Comparison of ENCODE assay signal across 1 cellular context in the genomic region with DNA sequence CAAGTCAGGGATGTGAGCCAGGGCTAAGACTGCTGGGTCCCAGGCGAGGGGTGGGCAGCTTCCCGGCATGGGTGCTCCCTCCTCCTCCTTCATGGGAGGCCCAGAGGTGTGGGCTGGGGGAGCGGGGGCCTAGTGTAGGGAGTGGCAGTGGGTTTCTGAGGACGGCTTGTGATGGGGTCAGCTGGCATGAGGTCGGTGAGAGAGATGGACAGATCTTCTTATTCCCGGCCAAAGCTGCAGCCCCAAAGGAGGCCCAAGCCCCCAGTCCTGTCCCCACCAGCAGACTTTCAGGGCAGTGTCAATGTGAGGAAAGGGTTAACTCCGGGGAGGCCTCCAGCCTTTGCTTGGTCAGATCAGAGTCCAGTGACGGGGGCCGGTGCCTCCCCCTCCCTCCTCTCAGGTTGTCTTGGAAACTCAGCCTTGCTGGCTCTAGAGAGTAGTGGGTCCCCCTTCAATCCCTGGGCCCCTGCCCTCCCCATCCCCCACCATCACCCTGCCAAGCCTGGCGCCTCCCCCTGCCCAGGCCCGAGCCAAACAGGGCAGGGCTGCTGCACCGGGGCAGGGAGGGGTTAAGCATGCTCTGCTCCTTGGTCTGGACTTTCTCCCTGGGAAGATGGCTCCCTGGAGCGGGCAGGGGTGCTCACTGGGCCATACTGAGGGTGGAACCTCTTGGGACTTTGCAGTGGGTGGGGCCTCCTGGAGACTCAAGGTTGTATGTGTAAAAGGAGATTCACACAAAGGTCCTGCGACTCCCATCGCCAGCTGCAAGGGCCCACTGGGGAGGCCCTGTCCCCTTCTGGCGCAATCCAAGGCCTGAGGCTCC.
TF ChIP-seq lines count a peak whose summit lies in the region.

No MANE protein-coding gene starts in this region.

TF ChIP-seq in HepG2, 621 proteins besides CTCF, POLR2A, EP300 and RAD21 (continued from another document and continues in another):
- TF ChIP-seq, protein P1, sequence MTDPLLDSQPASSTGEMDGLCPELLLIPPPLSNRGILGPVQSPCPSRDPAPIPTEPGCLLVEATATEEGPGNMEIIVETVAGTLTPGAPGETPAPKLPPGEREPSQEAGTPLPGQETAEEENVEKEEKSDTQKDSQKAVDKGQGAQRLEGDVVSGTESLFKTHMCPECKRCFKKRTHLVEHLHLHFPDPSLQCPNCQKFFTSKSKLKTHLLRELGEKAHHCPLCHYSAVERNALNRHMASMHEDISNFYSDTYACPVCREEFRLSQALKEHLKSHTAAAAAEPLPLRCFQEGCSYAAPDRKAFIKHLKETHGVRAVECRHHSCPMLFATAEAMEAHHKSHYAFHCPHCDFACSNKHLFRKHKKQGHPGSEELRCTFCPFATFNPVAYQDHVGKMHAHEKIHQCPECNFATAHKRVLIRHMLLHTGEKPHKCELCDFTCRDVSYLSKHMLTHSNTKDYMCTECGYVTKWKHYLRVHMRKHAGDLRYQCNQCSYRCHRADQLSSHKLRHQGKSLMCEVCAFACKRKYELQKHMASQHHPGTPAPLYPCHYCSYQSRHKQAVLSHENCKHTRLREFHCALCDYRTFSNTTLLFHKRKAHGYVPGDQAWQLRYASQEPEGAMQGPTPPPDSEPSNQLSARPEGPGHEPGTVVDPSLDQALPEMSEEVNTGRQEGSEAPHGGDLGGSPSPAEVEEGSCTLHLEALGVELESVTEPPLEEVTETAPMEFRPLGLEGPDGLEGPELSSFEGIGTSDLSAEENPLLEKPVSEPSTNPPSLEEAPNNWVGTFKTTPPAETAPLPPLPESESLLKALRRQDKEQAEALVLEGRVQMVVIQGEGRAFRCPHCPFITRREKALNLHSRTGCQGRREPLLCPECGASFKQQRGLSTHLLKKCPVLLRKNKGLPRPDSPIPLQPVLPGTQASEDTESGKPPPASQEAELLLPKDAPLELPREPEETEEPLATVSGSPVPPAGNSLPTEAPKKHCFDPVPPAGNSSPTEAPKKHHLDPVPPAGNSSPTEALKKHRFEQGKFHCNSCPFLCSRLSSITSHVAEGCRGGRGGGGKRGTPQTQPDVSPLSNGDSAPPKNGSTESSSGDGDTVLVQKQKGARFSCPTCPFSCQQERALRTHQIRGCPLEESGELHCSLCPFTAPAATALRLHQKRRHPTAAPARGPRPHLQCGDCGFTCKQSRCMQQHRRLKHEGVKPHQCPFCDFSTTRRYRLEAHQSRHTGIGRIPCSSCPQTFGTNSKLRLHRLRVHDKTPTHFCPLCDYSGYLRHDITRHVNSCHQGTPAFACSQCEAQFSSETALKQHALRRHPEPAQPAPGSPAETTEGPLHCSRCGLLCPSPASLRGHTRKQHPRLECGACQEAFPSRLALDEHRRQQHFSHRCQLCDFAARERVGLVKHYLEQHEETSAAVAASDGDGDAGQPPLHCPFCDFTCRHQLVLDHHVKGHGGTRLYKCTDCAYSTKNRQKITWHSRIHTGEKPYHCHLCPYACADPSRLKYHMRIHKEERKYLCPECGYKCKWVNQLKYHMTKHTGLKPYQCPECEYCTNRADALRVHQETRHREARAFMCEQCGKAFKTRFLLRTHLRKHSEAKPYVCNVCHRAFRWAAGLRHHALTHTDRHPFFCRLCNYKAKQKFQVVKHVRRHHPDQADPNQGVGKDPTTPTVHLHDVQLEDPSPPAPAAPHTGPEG (CRISPR knock-in tag; IDR thresholded peaks at IDR 0.05) = peak; percentile 70; the same call in 1 of the 2 replicates
- 0 out of 2 replicates have a peak, but pooled peaks have one; percentile 27 for TF ChIP-seq BRCA1 (CRISPR knock-in tag; IDR thresholded peaks at IDR 0.05)
- TF ChIP-seq ZNF614 (CRISPR knock-in tag; IDR thresholded peaks at IDR 0.05; ENCODE audit: borderline replicate concordance) = peak; percentile 34; the same call in 1 of the 2 replicates
- no peak for TF ChIP-seq ZNF282 (IDR thresholded peaks at IDR 0.05; ENCODE audit: partially characterized antibody)
- TF ChIP-seq IRX3 (CRISPR knock-in tag; IDR thresholded peaks at IDR 0.05; ENCODE audit: borderline replicate concordance, low read depth) = no peak; the same call in 1 of the 2 replicates
- TF ChIP-seq CREBL2 (CRISPR knock-in tag; IDR thresholded peaks at IDR 0.05; ENCODE audit: borderline replicate concordance) = no peak
- TF ChIP-seq ATAD3A (CRISPR knock-in tag; IDR thresholded peaks at IDR 0.05) = no peak
- 0 out of 2 replicates have a peak, but pooled peaks have one; percentile 17 for TF ChIP-seq ZNF138 (CRISPR knock-in tag; IDR thresholded peaks at IDR 0.05; ENCODE audit: low read depth)
- TF ChIP-seq ZNF772 (CRISPR knock-in tag; IDR thresholded peaks at IDR 0.05) = peak; percentile 54
- TF ChIP-seq ZFAT (CRISPR knock-in tag; conservative IDR thresholded peaks at IDR 0.05) = no peak
- no peak for TF ChIP-seq SMARCE1 (IDR thresholded peaks at IDR 0.05; ENCODE audit: borderline replicate concordance)
- TF ChIP-seq, protein P2, sequence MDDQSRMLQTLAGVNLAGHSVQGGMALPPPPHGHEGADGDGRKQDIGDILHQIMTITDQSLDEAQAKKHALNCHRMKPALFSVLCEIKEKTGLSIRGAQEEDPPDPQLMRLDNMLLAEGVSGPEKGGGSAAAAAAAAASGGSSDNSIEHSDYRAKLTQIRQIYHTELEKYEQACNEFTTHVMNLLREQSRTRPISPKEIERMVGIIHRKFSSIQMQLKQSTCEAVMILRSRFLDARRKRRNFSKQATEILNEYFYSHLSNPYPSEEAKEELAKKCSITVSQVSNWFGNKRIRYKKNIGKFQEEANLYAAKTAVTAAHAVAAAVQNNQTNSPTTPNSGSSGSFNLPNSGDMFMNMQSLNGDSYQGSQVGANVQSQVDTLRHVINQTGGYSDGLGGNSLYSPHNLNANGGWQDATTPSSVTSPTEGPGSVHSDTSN (CRISPR knock-in tag; IDR thresholded peaks at IDR 0.05; ENCODE audit: borderline replicate concordance) = no peak
- peak; percentile 91; the same call in 1 of the 2 replicates for TF ChIP-seq ZNF572 (CRISPR knock-in tag; IDR thresholded peaks at IDR 0.05)
- peak; percentile 21 for TF ChIP-seq HOMEZ (CRISPR knock-in tag; IDR thresholded peaks at IDR 0.05; ENCODE audit: low read depth)
- TF ChIP-seq HNRNPK (IDR thresholded peaks at IDR 0.05; ENCODE audit: low read depth, low read length, poor library complexity, severe bottlenecking) = peak; percentile 73
- 0 out of 2 replicates have a peak, but pooled peaks have one; percentile 62 for TF ChIP-seq CC2D1A (CRISPR knock-in tag; IDR thresholded peaks at IDR 0.05)
- no peak for TF ChIP-seq ZNF558 (CRISPR knock-in tag; IDR thresholded peaks at IDR 0.05; ENCODE audit: borderline replicate concordance)
- TF ChIP-seq, protein P3, sequence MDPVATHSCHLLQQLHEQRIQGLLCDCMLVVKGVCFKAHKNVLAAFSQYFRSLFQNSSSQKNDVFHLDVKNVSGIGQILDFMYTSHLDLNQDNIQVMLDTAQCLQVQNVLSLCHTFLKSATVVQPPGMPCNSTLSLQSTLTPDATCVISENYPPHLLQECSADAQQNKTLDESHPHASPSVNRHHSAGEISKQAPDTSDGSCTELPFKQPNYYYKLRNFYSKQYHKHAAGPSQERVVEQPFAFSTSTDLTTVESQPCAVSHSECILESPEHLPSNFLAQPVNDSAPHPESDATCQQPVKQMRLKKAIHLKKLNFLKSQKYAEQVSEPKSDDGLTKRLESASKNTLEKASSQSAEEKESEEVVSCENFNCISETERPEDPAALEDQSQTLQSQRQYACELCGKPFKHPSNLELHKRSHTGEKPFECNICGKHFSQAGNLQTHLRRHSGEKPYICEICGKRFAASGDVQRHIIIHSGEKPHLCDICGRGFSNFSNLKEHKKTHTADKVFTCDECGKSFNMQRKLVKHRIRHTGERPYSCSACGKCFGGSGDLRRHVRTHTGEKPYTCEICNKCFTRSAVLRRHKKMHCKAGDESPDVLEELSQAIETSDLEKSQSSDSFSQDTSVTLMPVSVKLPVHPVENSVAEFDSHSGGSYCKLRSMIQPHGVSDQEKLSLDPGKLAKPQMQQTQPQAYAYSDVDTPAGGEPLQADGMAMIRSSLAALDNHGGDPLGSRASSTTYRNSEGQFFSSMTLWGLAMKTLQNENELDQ (CRISPR knock-in tag; IDR thresholded peaks at IDR 0.05; ENCODE audit: borderline replicate concordance) = no peak
- no peak for TF ChIP-seq ZNF225 (CRISPR knock-in tag; IDR thresholded peaks at IDR 0.05)
- peak; percentile 85 for TF ChIP-seq ZNF580 (CRISPR knock-in tag; IDR thresholded peaks at IDR 0.05; ENCODE audit: borderline replicate concordance, low read depth)
- TF ChIP-seq, protein P4, sequence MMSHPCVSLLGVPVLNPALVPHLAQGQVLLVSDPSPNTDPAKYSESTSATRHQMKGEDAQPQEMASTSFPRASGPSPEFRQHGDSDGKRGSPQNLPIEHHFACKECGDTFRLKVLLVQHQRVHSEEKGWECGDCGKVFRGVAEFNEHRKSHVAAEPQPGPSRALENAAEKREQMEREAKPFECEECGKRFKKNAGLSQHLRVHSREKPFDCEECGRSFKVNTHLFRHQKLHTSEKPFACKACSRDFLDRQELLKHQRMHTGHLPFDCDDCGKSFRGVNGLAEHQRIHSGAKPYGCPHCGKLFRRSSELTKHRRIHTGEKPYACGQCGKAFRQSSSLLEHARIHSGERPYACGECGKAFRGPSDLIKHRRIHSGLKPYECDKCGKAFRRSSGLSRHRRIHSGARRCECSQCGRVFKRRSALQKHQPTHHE (CRISPR knock-in tag; IDR thresholded peaks at IDR 0.05; ENCODE audit: borderline replicate concordance) = 0 out of 2 replicates have a peak, but pooled peaks have one; percentile 73
- TF ChIP-seq MXD3 (CRISPR knock-in tag; IDR thresholded peaks at IDR 0.05) = 0 out of 2 replicates have a peak, but pooled peaks have one; percentile 12
- TF ChIP-seq SOX13 (IDR thresholded peaks at IDR 0.05) = no peak
- peak in 1 of 2 experiments; percentile 75; a peak in 2 of 4 replicates for TF ChIP-seq SOX13 (CRISPR knock-in tag; conservative IDR thresholded peaks at IDR 0.05 in 1 of 2, IDR thresholded peaks at IDR 0.05 in 1 of 2)
- TF ChIP-seq, protein P5, sequence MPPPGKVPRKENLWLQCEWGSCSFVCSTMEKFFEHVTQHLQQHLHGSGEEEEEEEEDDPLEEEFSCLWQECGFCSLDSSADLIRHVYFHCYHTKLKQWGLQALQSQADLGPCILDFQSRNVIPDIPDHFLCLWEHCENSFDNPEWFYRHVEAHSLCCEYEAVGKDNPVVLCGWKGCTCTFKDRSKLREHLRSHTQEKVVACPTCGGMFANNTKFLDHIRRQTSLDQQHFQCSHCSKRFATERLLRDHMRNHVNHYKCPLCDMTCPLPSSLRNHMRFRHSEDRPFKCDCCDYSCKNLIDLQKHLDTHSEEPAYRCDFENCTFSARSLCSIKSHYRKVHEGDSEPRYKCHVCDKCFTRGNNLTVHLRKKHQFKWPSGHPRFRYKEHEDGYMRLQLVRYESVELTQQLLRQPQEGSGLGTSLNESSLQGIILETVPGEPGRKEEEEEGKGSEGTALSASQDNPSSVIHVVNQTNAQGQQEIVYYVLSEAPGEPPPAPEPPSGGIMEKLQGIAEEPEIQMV (CRISPR knock-in tag; IDR thresholded peaks at IDR 0.05; ENCODE audit: low read depth) = no peak; the same call in 1 of the 2 replicates
- TF ChIP-seq CBX5 (CRISPR knock-in tag; IDR thresholded peaks at IDR 0.05; ENCODE audit: borderline replicate concordance) = peak; percentile 35; the same call in 1 of the 2 replicates
- TF ChIP-seq TMF1 (CRISPR knock-in tag; IDR thresholded peaks at IDR 0.05; ENCODE audit: low read depth) = no peak
- no peak for TF ChIP-seq ZNF790 (CRISPR knock-in tag; IDR thresholded peaks at IDR 0.05; ENCODE audit: borderline replicate concordance)
- TF ChIP-seq ZNF7 (CRISPR knock-in tag; IDR thresholded peaks at IDR 0.05) = no peak
- TF ChIP-seq ZNF24 (IDR thresholded peaks at IDR 0.05) = no peak
- TF ChIP-seq SMAD3 (CRISPR knock-in tag; IDR thresholded peaks at IDR 0.05) = peak; percentile 78
- TF ChIP-seq ZNF589 (CRISPR knock-in tag; conservative IDR thresholded peaks at IDR 0.05) = no peak
- 0 out of 2 replicates have a peak, but pooled peaks have one; percentile 9 for TF ChIP-seq ZC3H13 (CRISPR knock-in tag; IDR thresholded peaks at IDR 0.05)
- TF ChIP-seq ONECUT2 (CRISPR knock-in tag; IDR thresholded peaks at IDR 0.05) = no peak; the same call in 1 of the 2 replicates
- TF ChIP-seq ZNF709 (CRISPR knock-in tag; IDR thresholded peaks at IDR 0.05) = no peak
- peak; percentile 64 for TF ChIP-seq HMG20B (CRISPR knock-in tag; conservative IDR thresholded peaks at IDR 0.05)
- TF ChIP-seq, protein P6, sequence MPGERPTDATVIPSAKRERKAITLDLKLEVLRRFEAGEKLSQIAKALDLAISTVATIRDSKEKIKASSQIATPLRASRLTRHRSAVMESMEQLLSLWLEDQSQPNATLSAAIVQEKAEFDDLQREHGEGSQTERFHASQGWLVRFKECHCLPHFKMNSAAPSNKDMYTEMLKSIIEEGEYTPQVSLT (CRISPR knock-in tag; IDR thresholded peaks at IDR 0.05; ENCODE audit: borderline replicate concordance, low read depth) = no peak
- no peak for TF ChIP-seq HCFC1 (IDR thresholded peaks at IDR 0.05; ENCODE audit: low read depth, low read length)
- no peak for TF ChIP-seq ZNF10 (CRISPR knock-in tag; IDR thresholded peaks at IDR 0.05; ENCODE audit: borderline replicate concordance, low read depth)
- no peak for TF ChIP-seq HDAC6 (IDR thresholded peaks at IDR 0.05; ENCODE audit: low read depth, low read length)
- no peak for TF ChIP-seq GLI4 (CRISPR knock-in tag; IDR thresholded peaks at IDR 0.05; ENCODE audit: borderline replicate concordance)
- TF ChIP-seq ZBTB14 (CRISPR knock-in tag; IDR thresholded peaks at IDR 0.05) = no peak
- no peak for TF ChIP-seq U2AF2 (IDR thresholded peaks at IDR 0.05; ENCODE audit: low read depth, low read length)
- peak; percentile 75 for TF ChIP-seq ISL2 (CRISPR knock-in tag; IDR thresholded peaks at IDR 0.05)
